ENCODE assay signal across 1 cellular context in genomic region chr5:178086266-178086665, GRCh38.
TF ChIP-seq lines count a peak whose summit lies in the region.

No MANE protein-coding gene starts in this region.

TF ChIP-seq in SK-N-SH, 30 proteins besides CTCF, POLR2A, EP300 and RAD21 (continued from another document):
- TF ChIP-seq POLR2AphosphoS5 (IDR thresholded peaks at IDR 0.05; ENCODE audit: low read depth, low read length): no peak
- TF ChIP-seq IRF3 (IDR thresholded peaks at IDR 0.05; ENCODE audit: low read depth, low read length): no peak
- TF ChIP-seq TAF1 (IDR thresholded peaks at IDR 0.05; ENCODE audit: borderline replicate concordance, low read depth, low read length): no peak
- TF ChIP-seq USF1 (IDR thresholded peaks at IDR 0.05; ENCODE audit: borderline replicate concordance, low read depth): no peak
- TF ChIP-seq ZBTB33 (IDR thresholded peaks at IDR 0.05; ENCODE audit: borderline replicate concordance, low read depth): no peak
- no peak for TF ChIP-seq SMC3 (IDR thresholded peaks at IDR 0.05; ENCODE audit: low read depth, low read length)
- no peak for TF ChIP-seq RCOR1 (IDR thresholded peaks at IDR 0.05; ENCODE audit: low read length)
